27 cellular contexts compared by ENCODE assay signal in the genomic region with DNA sequence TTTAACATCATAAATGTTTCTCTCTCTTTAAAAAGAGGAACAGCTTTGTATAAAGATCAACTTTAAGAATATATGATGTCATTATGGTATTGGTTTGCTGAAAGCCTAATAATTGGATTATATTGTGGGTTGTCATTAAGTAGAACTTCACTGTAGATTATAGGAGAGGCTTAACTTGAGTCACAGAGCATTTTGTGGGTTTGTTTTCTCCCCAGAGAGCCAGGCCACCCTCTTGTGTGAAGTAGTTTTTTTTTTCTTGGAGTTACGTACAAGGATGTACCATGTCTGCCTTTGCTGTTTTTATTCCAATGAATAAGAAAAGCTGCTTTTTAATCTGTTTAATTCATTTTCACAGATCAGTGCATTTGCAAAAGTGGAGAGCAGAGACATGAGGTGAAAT.
DNase-seq lines count a peak whose midpoint lies in the region; ATAC-seq and TF ChIP-seq lines count a peak whose summit lies in the region.
"Had no signal": no experiment of that assay in that cellular context is flagged by ENCODE, and none has a peak within 500 bp of the region (broad histone marks: within the 10 kb centered on the region; RNA-seq: fewer than 3 reads in every experiment).

No MANE protein-coding gene starts in this region.

- DNase-seq in A673 (ENCODE audit: low spot score) = peak; percentile 75
- no peak for DNase-seq in CD4-positive, alpha-beta memory T cell
- peak; percentile 15 for DNase-seq in NCI-H524 treated with DMSO at 0.1 percent for 48 hours (lab: John Stamatoyannopoulos, UW)
- DNase-seq in naive thymus-derived CD4-positive, alpha-beta T cell = no peak
- DNase-seq in SKM-1 (lab: John Stamatoyannopoulos, UW; ENCODE audit: unreplicated experiment) = no peak
- DNase-seq in stimulated activated CD4-positive, alpha-beta T cell treated with anti-CD3 and anti-CD28 coated beads, Interleukin-2, amount 100 ng/mL, for 48 hours = no peak
- DNase-seq: ACHN; activated CD4-positive, alpha-beta T cell treated with anti-CD3 and anti-CD28 coated beads for 36 hours; colonic mucosa; effector CD8-positive, alpha-beta T cell; EL; left lung; mesenchymal stem cell; NCI-H1092 treated with DMSO at 0.1 percent for 48 hours; NCI-H1694 treated with DMSO at 0.1 percent for 48 hours; right cardiac atrium; SHP77; stimulated activated CD4-positive, alpha-beta T cell treated with anti-CD3 and anti-CD28 coated beads, Interleukin-1b, Interleukin-23, amount 100 ng/mL, for 48 hours; stomach; T-helper 9 cell; uterus had no signal

- H3K27me3 Mint-ChIP-seq in CD4-positive, alpha-beta memory T cell = no peaks in the 10 kb centered on the region
- no peaks in the 10 kb centered on the region for H3K27me3 Mint-ChIP-seq in naive thymus-derived CD4-positive, alpha-beta T cell
- H3K27me3 Mint-ChIP-seq: activated CD4-positive, alpha-beta T cell treated with anti-CD3 and anti-CD28 coated beads for 36 hours; activated naive CD4-positive, alpha-beta T cell treated with anti-CD3 and anti-CD28 coated beads, Interleukin-2, amount 10 ng/mL, durations not matched to agents 7 days and 5 days had no signal

- H3K9me3 Mint-ChIP-seq in CD4-positive, alpha-beta memory T cell = no peaks in the 10 kb centered on the region
- H3K9me3 Mint-ChIP-seq in naive thymus-derived CD4-positive, alpha-beta T cell = peaks cover 0 to 4% (median 0%) of the 10 kb centered on the region in 11 donors
- H3K9me3 Mint-ChIP-seq: activated naive CD4-positive, alpha-beta T cell treated with anti-CD3 and anti-CD28 coated beads, Interleukin-2, amount 10 ng/mL, durations not matched to agents 7 days and 5 days; neural crest cell had no signal

- H3K9me3 ChIP-seq in A673 (ENCODE audit: low read depth, low read length, poor library complexity, severe bottlenecking) = no peaks in the 10 kb centered on the region
- no peaks in the 10 kb centered on the region for H3K9me3 ChIP-seq in CD4-positive, alpha-beta memory T cell (ENCODE audit: control insufficient read depth in 1 of 2, low read length in 2 of 2)
- no peaks in the 10 kb centered on the region for H3K9me3 ChIP-seq in naive thymus-derived CD4-positive, alpha-beta T cell (ENCODE audit: control insufficient read depth in 2 of 3, low read length in 3 of 3)
- H3K9me3 ChIP-seq: colonic mucosa, left lung, stomach, uterus had no signal

- no peaks in the 10 kb centered on the region for H3K36me3 Mint-ChIP-seq in CD4-positive, alpha-beta memory T cell
- peaks cover 0 to 7% (median 0%) of the 10 kb centered on the region in 5 donors for H3K36me3 Mint-ChIP-seq in naive thymus-derived CD4-positive, alpha-beta T cell

- no peak overlapping the region for H3K4me3 ChIP-seq in A673 (ENCODE audit: low read depth, low read length, poor library complexity, severe bottlenecking)
- no peak overlapping the region for H3K4me3 ChIP-seq in CD4-positive, alpha-beta memory T cell (ENCODE audit: low read length in 2 of 2)
- no peak overlapping the region for H3K4me3 ChIP-seq in naive thymus-derived CD4-positive, alpha-beta T cell (ENCODE audit: low read length)
- H3K4me3 ChIP-seq: cardiac muscle cell, colonic mucosa, left lung, stomach, uterus had no signal

- H3K4me1 ChIP-seq in A673 (ENCODE audit: insufficient read depth, low read length, poor library complexity, severe bottlenecking) = peaks cover 26% of the 10 kb centered on the region
- H3K4me1 ChIP-seq in CD4-positive, alpha-beta memory T cell (ENCODE audit: insufficient read depth, low read length) = peaks cover 63% of the 10 kb centered on the region
- peaks cover 22 to 28% of the 10 kb centered on the region in 2 donors for H3K4me1 ChIP-seq in naive thymus-derived CD4-positive, alpha-beta T cell (ENCODE audit: control insufficient read depth in 2 of 2, insufficient read depth in 2 of 2, low read length in 2 of 2)
- H3K4me1 ChIP-seq: colonic mucosa, uterus had no signal

- intact Hi-C loops in A673 (cut with micrococcal nuclease; ENCODE audit: unreplicated experiment) = no loop called here
- intact Hi-C loops in CD4-positive, alpha-beta memory T cell (cut with micrococcal nuclease) = no loop called here
- intact Hi-C loops in naive thymus-derived CD4-positive, alpha-beta T cell (cut with micrococcal nuclease) = loop anchor here in 1 of 2 donors (5.0 to 10.0 kb wide), 4 partner anchors 95 to 833 kb away; no protein-coding TSS in a partner anchor

- no peaks in the 10 kb centered on the region for H3K27me3 ChIP-seq in A673 (replicated peaks; ENCODE audit: insufficient read depth, low read depth, low read length, poor library complexity)
- no peaks in the 10 kb centered on the region for H3K27me3 ChIP-seq in CD4-positive, alpha-beta memory T cell (ENCODE audit: insufficient read depth, low read length)
- no peaks in the 10 kb centered on the region for H3K27me3 ChIP-seq in naive thymus-derived CD4-positive, alpha-beta T cell (ENCODE audit: control insufficient read depth in 2 of 2, insufficient read depth in 2 of 2, low read length in 2 of 2)
- H3K27me3 ChIP-seq: cardiac muscle cell, colonic mucosa, left lung, stomach, uterus had no signal

- POLR2A ChIA-PET in A673 (lab: Charles Lee; ENCODE audit: low non-redundant PET) = no interaction called here
- POLR2A ChIA-PET in CD4-positive, alpha-beta memory T cell (lab: Charles Lee; ENCODE audit: partially characterized antibody) = interaction anchor here (0.7 to 3.4 kb wide), 10 partner anchors 13 to 192 kb away, joined by 3 to 17 read pairs (median 4); no protein-coding TSS in a partner anchor
- POLR2A ChIA-PET in naive thymus-derived CD4-positive, alpha-beta T cell (lab: Charles Lee) = interaction anchor here (0.6 to 1.1 kb wide), 2 partner anchors 191 to 275 kb away, joined by 3 read pairs; no protein-coding TSS in a partner anchor

- no peaks in the 10 kb centered on the region for H3K36me3 ChIP-seq in A673 (ENCODE audit: insufficient read depth, low read length, poor library complexity, severe bottlenecking)
- H3K36me3 ChIP-seq in CD4-positive, alpha-beta memory T cell (ENCODE audit: insufficient read depth, low read length) = no peaks in the 10 kb centered on the region
- H3K36me3 ChIP-seq in naive thymus-derived CD4-positive, alpha-beta T cell (ENCODE audit: control insufficient read depth in 2 of 3, insufficient read depth in 3 of 3, low read length in 3 of 3) = no peaks in the 10 kb centered on the region
- H3K36me3 ChIP-seq: cardiac muscle cell, colonic mucosa, left lung, stomach, uterus had no signal

- TF ChIP-seq CTCF in A673 (conservative IDR thresholded peaks at IDR 0.05; ENCODE audit: low read depth, low read length) = no peak

- CTCF ChIA-PET in A673 (lab: Charles Lee) = interaction anchor here (0.6 kb wide), 1 partner anchor 10 kb away, joined by 3 read pairs; no protein-coding TSS in a partner anchor
- CTCF ChIA-PET in CD4-positive, alpha-beta memory T cell (lab: Charles Lee; ENCODE audit: partially characterized antibody) = interaction anchor here (0.6 to 2.4 kb wide), 5 partner anchors 13 to 378 kb away, joined by 3 to 7 read pairs (median 3); no protein-coding TSS in a partner anchor
- CTCF ChIA-PET in naive thymus-derived CD4-positive, alpha-beta T cell (lab: Charles Lee) = interaction anchor here (0.9 to 1.5 kb wide), 3 partner anchors 13 to 598 kb away, joined by 3 to 4 read pairs (median 4); no protein-coding TSS in a partner anchor

- H3K27ac ChIP-seq in A673 (ENCODE audit: low read depth, low read length, poor library complexity, severe bottlenecking) = no peak overlapping the region
- no peak overlapping the region for H3K27ac ChIP-seq in CD4-positive, alpha-beta memory T cell (ENCODE audit: low read depth, low read length)
- no peak overlapping the region for H3K27ac ChIP-seq in naive thymus-derived CD4-positive, alpha-beta T cell (ENCODE audit: low read depth, low read length)
- H3K27ac ChIP-seq: cardiac muscle cell, colonic mucosa, left lung, stomach, uterus, VCaP had no signal

- H3K4me3 Mint-ChIP-seq in CD4-positive, alpha-beta memory T cell = peak overlapping the region in 2 of 8 donors; percentile 8 to 75
- H3K4me3 Mint-ChIP-seq in naive thymus-derived CD4-positive, alpha-beta T cell = peak overlapping the region in 3 of 10 donors; percentile 55 to 73 (median 73)
- H3K4me3 Mint-ChIP-seq: activated CD4-positive, alpha-beta T cell treated with anti-CD3 and anti-CD28 coated beads for 36 hours; neural crest cell had no signal

- no TSS peak for BruUV-seq in A673 (replicated peaks; lab: Mats Ljungman, UMichigan)

- H3K27ac Mint-ChIP-seq in CD4-positive, alpha-beta memory T cell = peak overlapping the region in 5 of 7 donors; percentile 35 to 81 (median 66)
- H3K27ac Mint-ChIP-seq in naive thymus-derived CD4-positive, alpha-beta T cell = peak overlapping the region in 6 of 9 donors; percentile 41 to 90 (median 84)

- ATAC-seq in naive thymus-derived CD4-positive, alpha-beta T cell = no peak
- no peak for ATAC-seq in HG03139 (IDR thresholded peaks at IDR 0.05; ENCODE audit: unreplicated experiment)
- no peak for ATAC-seq in GM21447 (IDR thresholded peaks at IDR 0.05; ENCODE audit: unreplicated experiment)
- ATAC-seq: left lung, right cardiac atrium had no signal

- peaks cover 59 to 96% (median 75%) of the 10 kb centered on the region in 4 donors for H3K4me1 Mint-ChIP-seq in CD4-positive, alpha-beta memory T cell
- H3K4me1 Mint-ChIP-seq in naive thymus-derived CD4-positive, alpha-beta T cell = peaks cover 16 to 89% (median 83%) of the 10 kb centered on the region in 7 donors

Comparison
In these comparisons a context has a peak if more than half of its experiments do, and no peak if none do; other contexts are left out.
1. DNase-seq: peak in A673 (single experiment) and NCI-H524 treated with DMSO at 0.1 percent for 48 hours (single experiment); none in CD4-positive, alpha-beta memory T cell (0 of 5), naive thymus-derived CD4-positive, alpha-beta T cell (0 of 9), SKM-1 (single experiment) and stimulated activated CD4-positive, alpha-beta T cell treated with anti-CD3 and anti-CD28 coated beads, Interleukin-2, amount 100 ng/mL, for 48 hours (0 of 2).